Comparison of ENCODE assay signal across 1 cellular context in genomic region chr9:114322831-114323531, GRCh38.
TF ChIP-seq lines count a peak whose summit lies in the region.

ORM1 (plus strand) TSS chr9:114323098; CDS start chr9:114323134, 36 bp downstream.

TF ChIP-seq in HepG2, 621 proteins besides CTCF, POLR2A, EP300 and RAD21:
- peak; percentile 23; the same call in 1 of the 2 replicates for TF ChIP-seq TAF1 (CRISPR knock-in tag; IDR thresholded peaks at IDR 0.05)
- peak; percentile 17; the same call in 1 of the 2 replicates for TF ChIP-seq ZNF687 (CRISPR knock-in tag; IDR thresholded peaks at IDR 0.05)
- TF ChIP-seq RBFOX2 (IDR thresholded peaks at IDR 0.05; ENCODE audit: low read depth, low read length): 0 out of 2 replicates have a peak, but pooled peaks have one; percentile 27
- TF ChIP-seq ZFP91 (CRISPR knock-in tag; IDR thresholded peaks at IDR 0.05; ENCODE audit: borderline replicate concordance): 0 out of 2 replicates have a peak, but pooled peaks have one; percentile 2
